Comparison of ENCODE assay signal across 8 cellular contexts in the genomic region with DNA sequence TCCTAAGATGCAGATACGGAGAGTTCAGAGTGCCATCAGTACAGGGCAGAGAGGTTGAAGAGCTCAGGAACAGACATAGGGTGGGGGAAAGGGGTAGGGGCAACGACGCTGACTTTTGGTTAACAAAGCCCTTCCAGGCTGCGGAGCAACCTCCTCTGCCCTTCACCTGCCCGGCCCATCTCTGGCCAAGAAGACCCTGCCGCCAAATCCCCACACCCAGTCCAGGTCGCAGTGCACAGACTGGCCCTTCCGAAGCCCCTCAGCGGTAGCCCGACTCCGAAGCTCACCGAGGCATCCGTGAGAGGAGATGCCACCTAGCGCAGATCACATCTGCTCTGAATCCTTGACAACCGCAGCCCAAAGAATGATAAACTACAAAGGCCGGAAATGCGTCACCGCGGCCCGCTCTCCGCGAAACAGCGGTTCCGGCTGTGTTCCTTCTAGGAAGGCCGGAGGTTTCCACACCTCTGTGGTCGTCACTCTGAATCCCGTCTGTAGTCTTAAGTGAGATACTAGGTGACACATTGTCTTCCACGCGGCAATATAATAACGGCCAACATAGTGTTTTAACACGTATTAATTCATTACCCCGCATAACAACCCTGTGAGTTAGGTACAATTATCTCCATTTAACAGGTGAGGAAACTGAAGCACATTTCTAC. TPM values are rescaled to one million over a fixed set of nuclear protein-coding genes. Genes with fewer than 3 reads are reported as not detected.
DNase-seq lines count a peak whose midpoint lies in the region; ATAC-seq, FAIRE-seq and TF ChIP-seq lines count a peak whose summit lies in the region.

Gene ZSCAN23 (minus strand): TSS at position 380 of the 662 bp plus-strand sequence. CDS start 7,225 bp downstream, outside the sequence.

- peaks cover 38% of the 10 kb centered on the region for H3K4me1 Mint-ChIP-seq in activated naive CD4-positive, alpha-beta T cell treated with anti-CD3 and anti-CD28 coated beads, Interleukin-2, amount 50 U/mL, for 24 hours

- no peak for TF ChIP-seq RAD21 in Ishikawa (IDR thresholded peaks at IDR 0.05; ENCODE audit: low read depth)

- DNase-seq in D721Med (ENCODE audit: insufficient read length, low spot score) (peak; percentile 39), SK-N-DZ (ENCODE audit: low spot score) (peak; percentile 91), head of caudate nucleus (peak; percentile 61 to 92 (median 83)), omental fat pad (ENCODE audit: low spot score) (peak; percentile 46), superior temporal gyrus (ENCODE audit: extremely low spot score) (peak; percentile 84)

- peaks cover 10% of the 10 kb centered on the region for H3K9me3 Mint-ChIP-seq in activated naive CD4-positive, alpha-beta T cell treated with anti-CD3 and anti-CD28 coated beads, Interleukin-2, amount 50 U/mL, for 24 hours

- peaks cover 20% of the 10 kb centered on the region for H3K27me3 Mint-ChIP-seq in activated naive CD4-positive, alpha-beta T cell treated with anti-CD3 and anti-CD28 coated beads, Interleukin-2, amount 50 U/mL, for 24 hours

- TF ChIP-seq CTCF in D721Med (IDR thresholded peaks at IDR 0.05; ENCODE audit: insufficient read depth, missing control alignments), result no peak
- no peak for TF ChIP-seq CTCF in omental fat pad (IDR thresholded peaks at IDR 0.05)

- peak within 1 kb of the TSS; percentile 66 for H3K27ac Mint-ChIP-seq in activated naive CD4-positive, alpha-beta T cell treated with anti-CD3 and anti-CD28 coated beads, Interleukin-2, amount 50 U/mL, for 24 hours

- peak; percentile 90 for ATAC-seq in GM21576 (IDR thresholded peaks at IDR 0.05; ENCODE audit: unreplicated experiment)
- peak; percentile 74 for ATAC-seq in omental fat pad (ENCODE audit: low FRiP score)

- peak; percentile 78 for FAIRE-seq in D721Med (lab: Jason Lieb, UNC)

- intact Hi-C loops in head of caudate nucleus (cut with DNase I), result no loop called here

- no peak for TF ChIP-seq EP300 in Ishikawa (IDR thresholded peaks at IDR 0.05; ENCODE audit: borderline replicate concordance)

- H3K4me3 Mint-ChIP-seq in activated naive CD4-positive, alpha-beta T cell treated with anti-CD3 and anti-CD28 coated beads, Interleukin-2, amount 50 U/mL, for 24 hours, result peak within 1 kb of the TSS; percentile 99

- peaks cover 5% of the 10 kb centered on the region for H3K36me3 Mint-ChIP-seq in activated naive CD4-positive, alpha-beta T cell treated with anti-CD3 and anti-CD28 coated beads, Interleukin-2, amount 50 U/mL, for 24 hours

TF ChIP-seq in Ishikawa, 13 proteins besides CTCF, POLR2A, EP300 and RAD21:
- TF ChIP-seq TCF12 (IDR thresholded peaks at IDR 0.05; ENCODE audit: low read depth) (no peak), MAX (IDR thresholded peaks at IDR 0.05) (peak; percentile 31; the same call in 1 of the 2 replicates), TAF1 (IDR thresholded peaks at IDR 0.05; ENCODE audit: low read depth) (peak; percentile 43; the same call in 1 of the 2 replicates)

RNA-seq across cellular contexts. Expression of gene ZSCAN23, which starts in this region (rescaled TPM):
- polyA plus RNA-seq in SK-N-DZ (2014; cell fraction: cytosol; rRNA removed), result 1.5 and 10.6 TPM in 2 replicates
- polyA plus RNA-seq in SK-N-DZ (2014; cell fraction: nucleus; rRNA removed), result 3.2 and 3.6 TPM in 2 replicates
- total RNA-seq in omental fat pad, result 1 to 10 TPM in 2 of 4 donors, under 1 TPM in 2; 0.60 to 2.7 (median 1.4) TPM

Comparison
In these comparisons a context has a peak if more than half of its experiments do, and no peak if none do; other contexts are left out.
1. Peak in every context shown above with its lines: DNase-seq and ATAC-seq.
2. DNase-seq: peak in every context shown above with its lines; median percentile 91 in SK-N-DZ; 84 in superior temporal gyrus; 83 in head of caudate nucleus; 46 in omental fat pad; 39 in D721Med.